Comparison of ENCODE assay signal across 22 cellular contexts in the genomic region with DNA sequence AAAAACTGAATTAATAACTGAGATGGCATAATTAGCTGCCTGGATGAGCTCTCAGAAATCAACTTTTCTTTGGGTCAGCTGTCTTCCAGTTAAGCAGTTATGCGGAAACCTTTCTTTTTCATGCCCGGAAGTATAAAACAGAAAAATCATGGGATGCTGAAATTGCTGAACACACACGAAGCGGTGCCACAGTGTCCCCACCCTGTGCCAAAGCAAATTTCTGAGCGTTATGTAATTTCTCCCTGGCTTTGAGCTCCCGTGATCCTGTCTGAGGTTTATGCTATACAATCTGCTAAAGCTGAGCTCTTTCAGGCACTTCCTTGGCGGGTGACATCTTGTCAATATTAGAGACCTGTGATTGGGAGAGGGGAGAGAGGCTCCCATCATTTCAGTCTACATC.
DNase-seq lines count a peak whose midpoint lies in the region; ATAC-seq, FAIRE-seq and TF ChIP-seq lines count a peak whose summit lies in the region.
"Had no signal": no experiment of that assay in that cellular context is flagged by ENCODE, and none has a peak within 500 bp of the region (broad histone marks: within the 10 kb centered on the region; RNA-seq: fewer than 3 reads in every experiment).

No MANE protein-coding gene starts in this region.

- no peak overlapping the region for H2BK15ac ChIP-seq in H1 (ENCODE audit: low read length)

- H3K36me3 Mint-ChIP-seq in activated T-helper 2 cell treated with anti-CD3 and anti-CD28 coated beads, Interferon-gamma antibody, Interleukin-2, Interleukin-4, amounts not matched to agents 10 μg/mL and 5 μg/mL and 100 μg/mL, durations not matched to agents 14 hours and 24 hours and 36 hours (ENCODE audit: low read depth) = no peaks in the 10 kb centered on the region
- no peaks in the 10 kb centered on the region for H3K36me3 Mint-ChIP-seq in WTC11
- H3K36me3 Mint-ChIP-seq: CD8-positive, alpha-beta memory T cell had no signal

- no peaks in the 10 kb centered on the region for H3K27me3 ChIP-seq in H1 (replicated peaks in 1 of 4; ENCODE audit: control insufficient read depth in 3 of 4, extremely low read depth in 1 of 4, insufficient read depth in 3 of 4, low read length in 3 of 4)
- H3K27me3 ChIP-seq in osteoblast (ENCODE audit: insufficient read depth, low read length) = no peaks in the 10 kb centered on the region
- H3K27me3 ChIP-seq: BLaER1 had no signal

- H3K36me3 ChIP-seq in H1 (ENCODE audit: control insufficient read depth in 2 of 4, insufficient read depth in 4 of 4, low read length in 3 of 4) (no peaks in the 10 kb centered on the region), osteoblast (ENCODE audit: insufficient read depth, low read length) (no peaks in the 10 kb centered on the region)
- H3K36me3 ChIP-seq: BLaER1, HAP-1 had no signal

- TF ChIP-seq POLR2A in H1 (IDR thresholded peaks at IDR 0.05; ENCODE audit: control extremely low read depth in 1 of 2, low read depth in 2 of 2, low read length in 2 of 2) = no peak

- no peak overlapping the region for H3K4me3 Mint-ChIP-seq in activated T-helper 2 cell treated with anti-CD3 and anti-CD28 coated beads, Interferon-gamma antibody, Interleukin-2, Interleukin-4, amounts not matched to agents 10 μg/mL and 5 μg/mL and 100 μg/mL, durations not matched to agents 14 hours and 24 hours and 36 hours (ENCODE audit: low read depth)
- H3K4me3 Mint-ChIP-seq in WTC11 = no peak overlapping the region
- H3K4me3 Mint-ChIP-seq: CD8-positive, alpha-beta memory T cell had no signal

- TF ChIP-seq CTCF in C4-2B (conservative IDR thresholded peaks at IDR 0.05) = no peak
- no peak for TF ChIP-seq CTCF in H1 (IDR thresholded peaks at IDR 0.05; ENCODE audit: control extremely low read depth in 1 of 3, insufficient read depth in 1 of 3, low read depth in 1 of 3, low read length in 3 of 3)
- no peak for TF ChIP-seq CTCF in osteoblast (IDR thresholded peaks at IDR 0.05; ENCODE audit: extremely low read depth, low read depth, low read length)
- TF ChIP-seq CTCF in WTC11 (IDR thresholded peaks at IDR 0.05) = no peak

- no peaks in the 10 kb centered on the region for H3K9me3 Mint-ChIP-seq in activated T-helper 2 cell treated with anti-CD3 and anti-CD28 coated beads, Interferon-gamma antibody, Interleukin-2, Interleukin-4, amounts not matched to agents 10 μg/mL and 5 μg/mL and 100 μg/mL, durations not matched to agents 14 hours and 24 hours and 36 hours
- H3K9me3 Mint-ChIP-seq in WTC11 = no peaks in the 10 kb centered on the region

- no peak overlapping the region for H3K14ac ChIP-seq in H1 (ENCODE audit: insufficient read length)

- no peak overlapping the region for H3K27ac Mint-ChIP-seq in activated T-helper 2 cell treated with anti-CD3 and anti-CD28 coated beads, Interferon-gamma antibody, Interleukin-2, Interleukin-4, amounts not matched to agents 10 μg/mL and 5 μg/mL and 100 μg/mL, durations not matched to agents 14 hours and 24 hours and 36 hours
- no peak overlapping the region for H3K27ac Mint-ChIP-seq in WTC11
- H3K27ac Mint-ChIP-seq: CD8-positive, alpha-beta memory T cell had no signal

- no peak overlapping the region for H4K5ac ChIP-seq in H1 (ENCODE audit: insufficient read length, low read depth, low read length)

- ATAC-seq in GM19395 (IDR thresholded peaks at IDR 0.05; ENCODE audit: unreplicated experiment) (no peak), GM21526 (IDR thresholded peaks at IDR 0.05; ENCODE audit: low FRiP score, unreplicated experiment) (no peak), WTC11 (no peak)
- ATAC-seq: GM12878, HepG2 had no signal

- FAIRE-seq in H1 (lab: Jason Lieb, UNC) = peak; percentile 63
- FAIRE-seq: GM12878, GM18507, HepG2 had no signal

- intact Hi-C loops in activated T-helper 2 cell treated with anti-CD3 and anti-CD28 coated beads, Interferon-gamma antibody, Interleukin-2, Interleukin-4, amounts not matched to agents 10 μg/mL and 5 μg/mL and 100 μg/mL, durations not matched to agents 14 hours and 24 hours and 36 hours (cut with micrococcal nuclease) = no loop called here

- H3K4me1 ChIP-seq in H1 (replicated peaks in 1 of 4; ENCODE audit: control insufficient read depth in 3 of 4, insufficient read depth in 4 of 4, low read length in 3 of 4) (peaks cover 0 to under 1% (median 0%) of the 10 kb centered on the region in 4 experiments; a peak in 2 of 7 replicates), osteoblast (ENCODE audit: insufficient read depth, low read length) (peaks cover 19% of the 10 kb centered on the region)
- H3K4me1 ChIP-seq: BLaER1, HAP-1 had no signal

- no peak overlapping the region for H3K4ac ChIP-seq in H1 (replicated peaks; ENCODE audit: insufficient read length, low read depth, low read length)

- no peak overlapping the region for H2BK12ac ChIP-seq in H1 (ENCODE audit: low read depth, low read length)

- H3K79me1 ChIP-seq in H1 (ENCODE audit: low read depth, low read length) = peaks cover 5% of the 10 kb centered on the region; the same call in 1 of the 2 replicates

- no peaks in the 10 kb centered on the region for H3K23me2 ChIP-seq in H1 (ENCODE audit: low read depth, low read length)

- H3K79me2 ChIP-seq in H1 (ENCODE audit: control insufficient read depth in 1 of 2, insufficient read depth in 2 of 2, low read length in 2 of 2) (peaks cover 0 to 97% of the 10 kb centered on the region in 2 experiments; a peak in 2 of 4 replicates), osteoblast (ENCODE audit: insufficient read depth, low read length) (peaks cover 30% of the 10 kb centered on the region)

- H3K27me3 Mint-ChIP-seq in activated T-helper 2 cell treated with anti-CD3 and anti-CD28 coated beads, Interferon-gamma antibody, Interleukin-2, Interleukin-4, amounts not matched to agents 10 μg/mL and 5 μg/mL and 100 μg/mL, durations not matched to agents 14 hours and 24 hours and 36 hours (ENCODE audit: low read depth) = no peaks in the 10 kb centered on the region
- H3K27me3 Mint-ChIP-seq in WTC11 (ENCODE audit: low read depth) = no peaks in the 10 kb centered on the region

- H3K9me3 ChIP-seq in H1 (ENCODE audit: insufficient read depth in 2 of 2, low read depth in 1 of 2, low read length in 1 of 2) = no peaks in the 10 kb centered on the region
- H3K9me3 ChIP-seq in osteoblast (ENCODE audit: low read depth, low read length) = no peaks in the 10 kb centered on the region
- H3K9me3 ChIP-seq: BLaER1, HAP-1 had no signal

- H2AFZ ChIP-seq in H1 (ENCODE audit: low read length) (no peak overlapping the region), osteoblast (ENCODE audit: low read length) (peak overlapping the region; percentile 4)

- H2BK20ac ChIP-seq in H1 (ENCODE audit: low read length) = no peak overlapping the region

- TF ChIP-seq EP300 in H1 (IDR thresholded peaks at IDR 0.05; ENCODE audit: borderline replicate concordance in 1 of 2, low read depth in 2 of 2, low read length in 2 of 2) = no peak

- CTCF ChIA-PET in H1 (lab: Charles Lee; ENCODE audit: partially characterized antibody) (interaction anchor here (0.7 to 1.6 kb wide), 9 partner anchors 8 to 827 kb away, joined by 3 to 6 read pairs (median 4); no protein-coding TSS in a partner anchor), WTC11 (lab: Charles Lee) (interaction anchor here (1.1 kb wide), 1 partner anchor 283 kb away, joined by 4 read pairs; no protein-coding TSS in a partner anchor)

- H3K4me1 Mint-ChIP-seq in activated T-helper 2 cell treated with anti-CD3 and anti-CD28 coated beads, Interferon-gamma antibody, Interleukin-2, Interleukin-4, amounts not matched to agents 10 μg/mL and 5 μg/mL and 100 μg/mL, durations not matched to agents 14 hours and 24 hours and 36 hours (ENCODE audit: low read depth) = no peaks in the 10 kb centered on the region
- H3K4me1 Mint-ChIP-seq in WTC11 = peaks cover 36% of the 10 kb centered on the region
- H3K4me1 Mint-ChIP-seq: CD8-positive, alpha-beta memory T cell had no signal

- no peak overlapping the region for H3K4me2 ChIP-seq in H1 (ENCODE audit: insufficient read depth in 1 of 2, low read depth in 2 of 2, low read length in 2 of 2)
- H3K4me2 ChIP-seq in osteoblast (ENCODE audit: insufficient read depth, low read length) = peak overlapping the region; percentile 60
- H3K4me2 ChIP-seq: BLaER1, KMS-11 had no signal

- TF ChIP-seq RAD21 in H1 (IDR thresholded peaks at IDR 0.05 in 1 of 2, conservative IDR thresholded peaks at IDR 0.05 in 1 of 2; ENCODE audit: low read depth in 2 of 2, low read length in 2 of 2) = no peak

- H4K20me1 ChIP-seq in H1 (replicated peaks in 1 of 2; ENCODE audit: control insufficient read depth in 1 of 2, insufficient read depth in 2 of 2, low read length in 2 of 2) (peaks cover 0 to 4% of the 10 kb centered on the region in 2 experiments), osteoblast (ENCODE audit: insufficient read depth, low read length) (peaks cover 8% of the 10 kb centered on the region)
- H4K20me1 ChIP-seq: BLaER1 had no signal

- 85% methylated on average over 7 of the region's 7 CpGs; no CpG with 5 or more reads in 1 of the 2 experiments for WGBS in H1 (ENCODE audit: extremely low coverage in 1 of 2, insufficient coverage in 1 of 2, insufficient read length in 1 of 2, insufficient replicate concordance in 2 of 2, low coverage in 1 of 2, low lambda C conversion rate in 2 of 2, missing lambda C conversion rate in 1 of 2), 2 experiments

- POLR2A ChIA-PET in H1 (lab: Charles Lee; ENCODE audit: partially characterized antibody) = interaction anchor here (1.2 kb wide), 2 partner anchors 9 to 12 kb away, joined by 3 to 5 read pairs; no protein-coding TSS in a partner anchor
- POLR2A ChIA-PET in WTC11 (lab: Charles Lee) = no interaction called here

- H2AK5ac ChIP-seq in H1 (ENCODE audit: low read depth, low read length) = no peak overlapping the region

- no peak overlapping the region for H4K8ac ChIP-seq in H1 (ENCODE audit: extremely low read depth, insufficient read depth, low read length)

- H3K4me3 ChIP-seq in H1 (ENCODE audit: extremely low read depth in 1 of 4, insufficient read depth in 2 of 4, low read depth in 3 of 4, low read length in 4 of 4) = no peak overlapping the region
- H3K4me3 ChIP-seq in osteoblast (ENCODE audit: insufficient read depth, low read length) = no peak overlapping the region
- H3K4me3 ChIP-seq: BLaER1, GM12878, HAP-1 had no signal

- H2BK120ac ChIP-seq in H1 (replicated peaks; ENCODE audit: low read depth, low read length) = no peak overlapping the region

- no peak overlapping the region for H3K18ac ChIP-seq in H1 (ENCODE audit: extremely low read depth, low read length)

- H3K9ac ChIP-seq in H1 (replicated peaks in 1 of 4; ENCODE audit: extremely low read depth in 1 of 4, low read depth in 3 of 4, low read length in 3 of 4) = no peak overlapping the region
- H3K9ac ChIP-seq: BLaER1, KMS-11 had no signal

- no peak overlapping the region for H4K91ac ChIP-seq in H1 (replicated peaks; ENCODE audit: insufficient read length, low read length)

- peak overlapping the region; percentile 31; the same call in 1 of the 2 replicates for H3K27ac ChIP-seq in C4-2B
- H3K27ac ChIP-seq in H1 (ENCODE audit: low read depth, low read length) = no peak overlapping the region
- H3K27ac ChIP-seq in osteoblast (ENCODE audit: low read depth, low read length) = peak overlapping the region; percentile 18
- H3K27ac ChIP-seq: BLaER1, KMS-11 had no signal

- DNase-seq in NCI-H446 treated with DMSO at 0.1 percent for 48 hours (lab: John Stamatoyannopoulos, UW) (peak; percentile 90), H1 (ENCODE audit: low read depth in 1 of 2, low spot score in 2 of 2) (no peak), osteoblast (ENCODE audit: insufficient read length, low spot score, missing footprints) (no peak), WTC11 (ENCODE audit: low spot score) (no peak)
- DNase-seq in activated T-helper 2 cell treated with anti-CD3 and anti-CD28 coated beads, Interferon-gamma antibody, Interleukin-2, Interleukin-4, amounts not matched to agents 10 μg/mL and 5 μg/mL and 100 μg/mL, durations not matched to agents 14 hours and 24 hours and 36 hours (ENCODE audit: low spot score) = no peak
- DNase-seq: 8988T; CD8-positive, alpha-beta memory T cell; DND-41; GDM1; NCI-H1048; NCI-H1436 treated with DMSO at 0.1 percent for 48 hours; NCI-H524 treated with DMSO at 0.1 percent for 48 hours; SHP77 had no signal

- no peak overlapping the region for H3K56ac ChIP-seq in H1 (replicated peaks; ENCODE audit: insufficient read length, low read depth, low read length)

- no peak overlapping the region for H2BK5ac ChIP-seq in H1 (ENCODE audit: low read depth, low read length)

- H3K23ac ChIP-seq in H1 (ENCODE audit: insufficient read length) = no peak overlapping the region
